ENCODE assay signal across 11 cellular contexts in the genomic region with DNA sequence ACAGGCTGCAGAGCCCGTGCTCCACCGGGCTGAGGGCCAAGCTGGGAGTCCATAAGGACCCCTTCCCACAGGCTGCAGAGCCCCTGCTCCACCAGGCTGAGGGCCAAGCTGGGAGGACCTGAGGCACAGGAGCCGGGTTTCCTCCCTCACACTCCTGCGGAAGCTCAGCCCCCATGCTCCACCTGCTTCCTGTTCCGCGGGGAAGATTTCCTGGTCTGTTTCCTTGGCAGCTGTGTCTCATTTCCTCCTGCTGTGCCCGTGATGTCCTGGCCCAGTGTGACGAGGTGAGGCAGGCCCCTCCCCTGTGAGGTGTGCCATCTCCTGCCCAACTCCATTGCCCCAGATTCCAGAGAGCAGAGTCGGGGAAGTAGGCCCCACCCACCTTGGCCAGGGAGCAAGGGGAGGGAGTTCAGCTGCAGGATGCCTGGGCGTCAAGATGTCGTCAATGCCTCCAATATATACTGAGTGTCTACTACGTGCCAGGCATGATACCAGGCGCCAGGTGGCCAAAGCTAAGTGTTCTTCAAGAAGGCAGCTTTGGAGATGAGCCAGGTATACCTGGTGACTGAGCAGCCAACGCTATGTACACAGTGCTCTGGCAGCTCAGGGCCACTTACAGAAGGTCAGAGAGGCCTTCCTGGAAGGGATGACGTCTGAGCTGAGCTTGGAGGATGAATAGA. TPM values are rescaled to one million over a fixed set of nuclear protein-coding genes. Genes with fewer than 3 reads are reported as not detected.
A peak's percentile ranks its signal among the peaks of the same experiment; 100 is the strongest.
DNase-seq lines count a peak whose midpoint lies in the region; ATAC-seq, FAIRE-seq and TF ChIP-seq lines count a peak whose summit lies in the region.
"Had no signal": no experiment of that assay in that cellular context is flagged by ENCODE, and none has a peak within 500 bp of the region (broad histone marks: within the 10 kb centered on the region; RNA-seq: fewer than 3 reads in every experiment).

No MANE protein-coding gene starts in this region.

- no peaks in the 10 kb centered on the region for H3K4me1 Mint-ChIP-seq in neural crest cell
- H3K4me1 Mint-ChIP-seq: IgD-negative memory B cell had no signal

- H3K27ac Mint-ChIP-seq in neural crest cell (ENCODE audit: unreplicated experiment), result peak overlapping the region; percentile 78

- no peaks in the 10 kb centered on the region for H3K36me3 Mint-ChIP-seq in neural crest cell (ENCODE audit: low read depth)
- H3K36me3 Mint-ChIP-seq: IgD-negative memory B cell had no signal

- H3K4me3 ChIP-seq in bronchial epithelial cell (ENCODE audit: low read depth, low read length), result no peak overlapping the region

- H3K4me3 Mint-ChIP-seq in neural crest cell, result no peak overlapping the region
- H3K4me3 Mint-ChIP-seq: IgD-negative memory B cell had no signal

- H3K36me3 ChIP-seq in bronchial epithelial cell (ENCODE audit: control insufficient read depth, insufficient read depth, low read length), result no peaks in the 10 kb centered on the region

- no peak for FAIRE-seq in bronchial epithelial cell (lab: Jason Lieb, UNC)
- FAIRE-seq: colon had no signal

- peaks cover 20% of the 10 kb centered on the region for H3K27me3 Mint-ChIP-seq in neural crest cell (ENCODE audit: low read depth)

- no peaks in the 10 kb centered on the region for H3K9me3 Mint-ChIP-seq in neural crest cell
- H3K9me3 Mint-ChIP-seq: IgD-negative memory B cell had no signal

- peaks cover 2% of the 10 kb centered on the region for H3K27me3 ChIP-seq in bronchial epithelial cell (ENCODE audit: control insufficient read depth, insufficient read depth, low read length)

- DNase-seq in DMS79 (lab: John Stamatoyannopoulos, UW), result peak; percentile 96
- DNase-seq in NCI-H2107 (lab: John Stamatoyannopoulos, UW), result peak; percentile 71
- DNase-seq in bronchial epithelial cell (ENCODE audit: low read depth), result peak; percentile 94
- no peak for DNase-seq in neural crest cell (ENCODE audit: low read depth, low spot score)
- no peak for DNase-seq in middle frontal gyrus (ENCODE audit: extremely low spot score, low spot score)
- DNase-seq in midbrain (lab: John Stamatoyannopoulos, UW), result no peak
- DNase-seq: DND-41 had no signal

- TF ChIP-seq CTCF in bronchial epithelial cell (IDR thresholded peaks at IDR 0.05; ENCODE audit: insufficient read depth, low read length, severe bottlenecking) (peak; percentile 33), neural crest cell (conservative IDR thresholded peaks at IDR 0.05) (no peak)

- ATAC-seq in GM21381 (IDR thresholded peaks at IDR 0.05; ENCODE audit: unreplicated experiment) (no peak), GM18907 (IDR thresholded peaks at IDR 0.05; ENCODE audit: unreplicated experiment) (no peak)

RNA-seq across cellular contexts. Expression of gene NAV1, which starts 58.8 kb away (rescaled TPM):
- total RNA-seq in bronchial epithelial cell (1.4 and 1.6 TPM in 2 replicates), neural crest cell (44.1 and 47.3 TPM in 2 replicates)

Comparison
In these comparisons a context has a peak if more than half of its experiments do, and no peak if none do; other contexts are left out.
1. DNase-seq: peak in DMS79 (single experiment), NCI-H2107 (single experiment) and bronchial epithelial cell (single experiment); none in neural crest cell (single experiment), middle frontal gyrus (single experiment) and midbrain (single experiment).
2. RNA of gene NAV1, which starts 58.8 kb away (total RNA-seq): 44.1 to 47.3 TPM in neural crest cell; 1.4 to 1.6 TPM in bronchial epithelial cell; every median in the first group is over 10 times any median in the second.